In genomic region chr2:949384-949893, GRCh38 we compare ENCODE assay signal across 9 cellular contexts. TPM values are rescaled to one million over a fixed set of nuclear protein-coding genes. Genes with fewer than 3 reads are reported as not detected.
DNase-seq lines count a peak whose midpoint lies in the region; ATAC-seq, FAIRE-seq and TF ChIP-seq lines count a peak whose summit lies in the region.
"Had no signal": no experiment of that assay in that cellular context is flagged by ENCODE, and none has a peak within 500 bp of the region (broad histone marks: within the 10 kb centered on the region; RNA-seq: fewer than 3 reads in every experiment).

No MANE protein-coding gene starts in this region.

- DNase-seq in coronary artery (ENCODE audit: low spot score) (no peak), neural progenitor cell (ENCODE audit: low spot score) (peak; percentile 15), NCI-H1694 treated with DMSO at 0.1 percent for 48 hours (lab: John Stamatoyannopoulos, UW) (no peak), urothelium cell line (ENCODE audit: low spot score) (no peak), SKM-1 treated with dmso at 0.1 percent for 144 hours (lab: John Stamatoyannopoulos, UW; ENCODE audit: unreplicated experiment) (no peak)

- H3K4me1 Mint-ChIP-seq in neural progenitor cell = peaks cover 10% of the 10 kb centered on the region

- H3K9ac ChIP-seq in BLaER1 treated with 17β-estradiol and CSF1 and Interleukin-3, amounts not matched to agents 10 nM and 100 nM = peak overlapping the region in 8 of 11 experiments; percentile 11 to 71 (median 44); a peak in 7 of 22 replicates
- H3K9ac ChIP-seq in neural progenitor cell = no peak overlapping the region

- peaks cover 17 to 34% (median 32%) of the 10 kb centered on the region in 10 experiments for H3K4me1 ChIP-seq in BLaER1 treated with 17β-estradiol and CSF1 and Interleukin-3, amounts not matched to agents 10 nM and 100 nM
- peaks cover 10% of the 10 kb centered on the region for H3K4me1 ChIP-seq in neural progenitor cell

- peaks cover 53 to 65% (median 58%) of the 10 kb centered on the region in 11 experiments for H3K27me3 ChIP-seq in BLaER1 treated with 17β-estradiol and CSF1 and Interleukin-3, amounts not matched to agents 10 nM and 100 nM
- peaks cover 57% of the 10 kb centered on the region for H3K27me3 ChIP-seq in neural progenitor cell

- H3K4me2 ChIP-seq in BLaER1 treated with 17β-estradiol and CSF1 and Interleukin-3, amounts not matched to agents 10 nM and 100 nM = peak overlapping the region; percentile 86 to 98 (median 90)
- peak overlapping the region; percentile 99 for H3K4me2 ChIP-seq in neural progenitor cell

- no peaks in the 10 kb centered on the region for H3K36me3 ChIP-seq in BLaER1 treated with 17β-estradiol and CSF1 and Interleukin-3, amounts not matched to agents 10 nM and 100 nM
- H3K36me3 ChIP-seq in KOPT-K1 (ENCODE audit: insufficient read depth, low read length) (no peaks in the 10 kb centered on the region), neural progenitor cell (no peaks in the 10 kb centered on the region)

- H3K4me3 ChIP-seq in BLaER1 treated with 17β-estradiol and CSF1 and Interleukin-3, amounts not matched to agents 10 nM and 100 nM = peak overlapping the region; percentile 55 to 76 (median 66)
- H3K4me3 ChIP-seq in coronary artery (peak overlapping the region; percentile 72), neural progenitor cell (peak overlapping the region; percentile 78)

- H3K79me2 ChIP-seq in neural progenitor cell (ENCODE audit: low read depth) = no peaks in the 10 kb centered on the region

- FAIRE-seq in urothelium cell line (lab: Jason Lieb, UNC) = no peak

- peaks cover 0 to 14% (median 0%) of the 10 kb centered on the region in 11 experiments; a peak in 3 of 22 replicates for H4K20me1 ChIP-seq in BLaER1 treated with 17β-estradiol and CSF1 and Interleukin-3, amounts not matched to agents 10 nM and 100 nM
- peaks cover 8% of the 10 kb centered on the region for H4K20me1 ChIP-seq in neural progenitor cell (ENCODE audit: low read depth)

- peaks cover 4% of the 10 kb centered on the region for H3K9me3 Mint-ChIP-seq in neural progenitor cell

- H3K27me3 Mint-ChIP-seq in neural progenitor cell (ENCODE audit: insufficient read depth, low read depth) = peaks cover 42% of the 10 kb centered on the region

- no peaks in the 10 kb centered on the region for H3K36me3 Mint-ChIP-seq in neural progenitor cell

- peak overlapping the region; percentile 97 for H2AFZ ChIP-seq in neural progenitor cell (replicated peaks)

- ATAC-seq in HG02642 (IDR thresholded peaks at IDR 0.05; ENCODE audit: poor library complexity, unreplicated experiment) = no peak

- peak overlapping the region; percentile 90 for H3K4me3 Mint-ChIP-seq in neural progenitor cell
- H3K4me3 Mint-ChIP-seq: dendritic cell treated with granulocyte-macrophage colony-stimulating factor and Interleukin-4, amounts not matched to agents 40 ng/mL and 50 ng/mL, for 4 days had no signal

- TF ChIP-seq CTCF in coronary artery (IDR thresholded peaks at IDR 0.05) (no peak), neural progenitor cell (IDR thresholded peaks at IDR 0.05) (no peak)

- H3K9me3 ChIP-seq in BLaER1 treated with 17β-estradiol and CSF1 and Interleukin-3, amounts not matched to agents 10 nM and 100 nM (replicated peaks in 1 of 11) = peaks cover 7 to 10% (median 9%) of the 10 kb centered on the region in 11 experiments
- H3K9me3 ChIP-seq in KOPT-K1 (ENCODE audit: insufficient read depth, low read length, poor library complexity, severe bottlenecking) (peaks cover 7% of the 10 kb centered on the region), neural progenitor cell (ENCODE audit: low read depth) (no peaks in the 10 kb centered on the region)

- H3F3A ChIP-seq in neural progenitor cell (ENCODE audit: low read depth) = peaks cover 6% of the 10 kb centered on the region

- no peak overlapping the region for H3K27ac ChIP-seq in BLaER1 treated with 17β-estradiol and CSF1 and Interleukin-3, amounts not matched to agents 10 nM and 100 nM
- H3K27ac ChIP-seq in KOPT-K1 (ENCODE audit: low read depth, low read length, poor library complexity, severe bottlenecking) (peak overlapping the region; percentile 66), coronary artery (no peak overlapping the region), neural progenitor cell (no peak overlapping the region)

- no peak overlapping the region for H3K27ac Mint-ChIP-seq in neural progenitor cell
- H3K27ac Mint-ChIP-seq: dendritic cell treated with granulocyte-macrophage colony-stimulating factor and Interleukin-4, amounts not matched to agents 40 ng/mL and 50 ng/mL, for 4 days had no signal

RNA-seq across cellular contexts. Expression of gene SNTG2, which starts 1.2 kb away (rescaled TPM):
- 1.1 and 5.5 TPM in 2 replicates for total RNA-seq in neural progenitor cell (ENCODE audit: low replicate concordance)
